Comparison of ENCODE assay signal across 25 cellular contexts in genomic region chr5:122940890-122941289, GRCh38.
"Had no signal": no experiment of that assay in that cellular context is flagged by ENCODE, and none has a peak within 500 bp of the region (broad histone marks: within the 10 kb centered on the region; RNA-seq: fewer than 3 reads in every experiment).

No MANE protein-coding gene starts in this region.

- ATAC-seq: esophagus mucosa; gastrocnemius medialis; heart right ventricle; left cardiac atrium; left lung; naive thymus-derived CD4-positive, alpha-beta T cell; psoas muscle; right cardiac atrium; stimulated activated naive CD8-positive, alpha-beta T cell treated with anti-CD3 and anti-CD28 coated beads, Interleukin-15, amount 100 ng/mL, for 72 hours; upper lobe of right lung had no signal

- H3K27ac ChIP-seq: epithelial cell of prostate, gastrocnemius medialis, heart right ventricle, left lung, psoas muscle, sigmoid colon, spleen, suprapubic skin, transverse colon, upper lobe of right lung, uterus had no signal

- H3K4me1 ChIP-seq: uterus had no signal

- DNase-seq: effector CD8-positive, alpha-beta T cell; endodermal cell; foreskin fibroblast; gastrocnemius medialis; glutamatergic neuron; heart right ventricle; hippocampal formation; left cardiac atrium; left lung; mesendoderm; midbrain; naive thymus-derived CD4-positive, alpha-beta T cell; nucleus accumbens; psoas muscle; right cardiac atrium; sigmoid colon; spleen; stimulated activated naive CD4-positive, alpha-beta T cell; stimulated activated naive CD8-positive, alpha-beta T cell treated with anti-CD3 and anti-CD28 coated beads, Interleukin-15, amount 100 ng/mL, for 72 hours; transverse colon; upper lobe of right lung; uterus had no signal

- H3K9me3 ChIP-seq: gastrocnemius medialis, heart right ventricle, left lung, psoas muscle, sigmoid colon, spleen, suprapubic skin, transverse colon, upper lobe of right lung, uterus had no signal

- H3K36me3 ChIP-seq: gastrocnemius medialis, heart right ventricle, left lung, sigmoid colon, spleen, suprapubic skin, transverse colon, upper lobe of right lung, uterus had no signal

- H3K4me3 ChIP-seq: gastrocnemius medialis, heart right ventricle, left lung, psoas muscle, sigmoid colon, spleen, suprapubic skin, transverse colon, upper lobe of right lung, uterus had no signal
